ENCODE assay signal across 27 cellular contexts in the genomic region with DNA sequence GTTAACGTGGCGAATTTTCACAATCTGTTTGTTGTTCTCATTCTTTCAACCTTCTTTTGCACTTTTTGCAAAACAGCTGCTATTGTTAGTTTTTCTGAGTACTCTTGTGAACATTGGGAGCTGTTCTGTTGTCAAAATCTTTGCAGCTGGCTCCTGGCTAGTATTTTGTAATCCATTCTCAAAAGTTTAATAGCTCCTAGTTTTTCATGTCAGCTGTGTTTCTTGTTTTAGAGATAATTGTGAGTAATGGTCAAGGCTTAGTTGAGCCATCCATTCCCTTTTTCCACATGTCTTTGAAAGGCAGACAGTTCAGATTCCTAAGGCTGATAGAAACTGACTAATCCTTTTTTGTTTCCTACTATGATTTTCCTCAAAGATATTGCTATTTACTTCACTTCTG. TPM values are rescaled to one million over a fixed set of nuclear protein-coding genes. Genes with fewer than 3 reads are reported as not detected.
A peak's percentile ranks its signal among the peaks of the same experiment; 100 is the strongest.
DNase-seq lines count a peak whose midpoint lies in the region; ATAC-seq and TF ChIP-seq lines count a peak whose summit lies in the region.
"Had no signal": no experiment of that assay in that cellular context is flagged by ENCODE, and none has a peak within 500 bp of the region (broad histone marks: within the 10 kb centered on the region; RNA-seq: fewer than 3 reads in every experiment).

No MANE protein-coding gene starts in this region.

- H3K36me3 ChIP-seq in parathyroid adenoma (ENCODE audit: control insufficient read depth, insufficient read depth, low read length): no peaks in the 10 kb centered on the region
- H3K36me3 ChIP-seq: brain microvascular endothelial cell, Peyer's patch, thoracic aorta had no signal

- H3K36me3 Mint-ChIP-seq in activated T-helper 1 cell treated with anti-CD3 and anti-CD28 coated beads, Interleukin-12 subunit alpha, Interleukin-12 subunit beta, Interleukin-2, Interleukin-4 antibody, amounts not matched to agents 30 ng/mL and 10 ng/mL and 1 ng/mL, durations not matched to agents 14 hours and 24 hours and 36 hours (ENCODE audit: low read depth): no peaks in the 10 kb centered on the region
- H3K36me3 Mint-ChIP-seq: T-cell had no signal

- H3K9ac ChIP-seq in parathyroid adenoma: no peak overlapping the region

- H3K4me1 ChIP-seq in parathyroid adenoma: peaks cover 30% of the 10 kb centered on the region
- H3K4me1 ChIP-seq: Peyer's patch had no signal

- H3K9me3 ChIP-seq in parathyroid adenoma (ENCODE audit: control insufficient read depth, low read length): no peaks in the 10 kb centered on the region
- H3K9me3 ChIP-seq: Peyer's patch, thoracic aorta had no signal

- H3K9me3 Mint-ChIP-seq in activated T-helper 1 cell treated with anti-CD3 and anti-CD28 coated beads, Interleukin-12 subunit alpha, Interleukin-12 subunit beta, Interleukin-2, Interleukin-4 antibody, amounts not matched to agents 30 ng/mL and 10 ng/mL and 1 ng/mL, durations not matched to agents 14 hours and 24 hours and 36 hours: peaks cover 11% of the 10 kb centered on the region
- H3K9me3 Mint-ChIP-seq: activated CD8-positive, alpha-beta T cell treated with anti-CD3 and anti-CD28 coated beads for 36 hours had no signal

- DNase-seq in GM03348 (ENCODE audit: low spot score) (peak; percentile 28), SK-N-DZ (ENCODE audit: low spot score) (peak; percentile 39), fibroblast of the aortic adventitia (ENCODE audit: low read depth) (peak; percentile 21)
- no peak for DNase-seq in activated T-helper 1 cell treated with anti-CD3 and anti-CD28 coated beads, Interleukin-12 subunit alpha, Interleukin-12 subunit beta, Interleukin-2, Interleukin-4 antibody, amounts not matched to agents 30 ng/mL and 10 ng/mL and 1 ng/mL, durations not matched to agents 14 hours and 24 hours and 36 hours (ENCODE audit: low spot score)
- DNase-seq in stimulated activated CD8-positive, alpha-beta memory T cell treated with anti-CD3 and anti-CD28 coated beads, Interleukin-4, amount 100 ng/mL, for 48 hours: no peak
- DNase-seq: ACHN; activated CD4-positive, alpha-beta T cell treated with anti-CD3 and anti-CD28 coated beads for 1 hour; activated CD8-positive, alpha-beta T cell treated with anti-CD3 and anti-CD28 coated beads for 36 hours; activated effector memory CD4-positive, alpha-beta T cell treated with anti-CD3 and anti-CD28 coated beads, Interleukin-2, amount 50 U/mL, for 16 hours; activated T-cell treated with anti-CD3 and anti-CD28 coated beads for 4 hours; brain microvascular endothelial cell; Calu3; effector CD4-positive, alpha-beta T cell; glutamatergic neuron; kidney glomerular epithelial cell; mammary epithelial cell; NCI-H1694; NCI-H526 treated with DMSO at 0.1 percent for 48 hours; Peyer's patch; SIG-M5; stimulated activated naive B cell treated with anti-CD40 and anti-IgM and Interleukin-4, amounts not matched to agents 10 μg/mL and 1 μg/mL and 100 μg/mL, for 72 hours; T-cell had no signal

- peak overlapping the region; percentile 74 for H3K27ac ChIP-seq in parathyroid adenoma
- H3K27ac ChIP-seq: brain microvascular endothelial cell, C4-2B, Peyer's patch, thoracic aorta had no signal

- H2AFZ ChIP-seq in parathyroid adenoma: peak overlapping the region; percentile 2

- H3K4me3 ChIP-seq in fibroblast of the aortic adventitia (ENCODE audit: low read depth, low read length): no peak overlapping the region
- peak overlapping the region; percentile 11 for H3K4me3 ChIP-seq in parathyroid adenoma (ENCODE audit: low read depth, low read length)
- H3K4me3 ChIP-seq: Peyer's patch, thoracic aorta had no signal

- H3K4me3 Mint-ChIP-seq in activated T-helper 1 cell treated with anti-CD3 and anti-CD28 coated beads, Interleukin-12 subunit alpha, Interleukin-12 subunit beta, Interleukin-2, Interleukin-4 antibody, amounts not matched to agents 30 ng/mL and 10 ng/mL and 1 ng/mL, durations not matched to agents 14 hours and 24 hours and 36 hours: no peak overlapping the region
- H3K4me3 Mint-ChIP-seq: activated CD8-positive, alpha-beta T cell treated with anti-CD3 and anti-CD28 coated beads for 36 hours; stimulated activated naive B cell treated with anti-CD40 and anti-IgM and Interleukin-4, amounts not matched to agents 10 μg/mL and 1 μg/mL and 100 μg/mL, for 72 hours; T-cell had no signal

- H3K79me2 ChIP-seq in parathyroid adenoma: no peaks in the 10 kb centered on the region

- no peaks in the 10 kb centered on the region for H3K27me3 ChIP-seq in parathyroid adenoma (ENCODE audit: control insufficient read depth, insufficient read depth, low read length)
- H3K27me3 ChIP-seq: brain microvascular endothelial cell, Peyer's patch had no signal

- H3K27me3 Mint-ChIP-seq in activated T-helper 1 cell treated with anti-CD3 and anti-CD28 coated beads, Interleukin-12 subunit alpha, Interleukin-12 subunit beta, Interleukin-2, Interleukin-4 antibody, amounts not matched to agents 30 ng/mL and 10 ng/mL and 1 ng/mL, durations not matched to agents 14 hours and 24 hours and 36 hours (ENCODE audit: insufficient read depth): peaks cover 27% of the 10 kb centered on the region

- ATAC-seq in GM21825 (IDR thresholded peaks at IDR 0.05; ENCODE audit: unreplicated experiment) (no peak), HG03460 (IDR thresholded peaks at IDR 0.05; ENCODE audit: unreplicated experiment) (no peak)
- ATAC-seq: activated CD8-positive, alpha-beta T cell treated with anti-CD3 and anti-CD28 coated beads for 36 hours; stimulated activated naive B cell treated with anti-CD40 and anti-IgM and Interleukin-4, amounts not matched to agents 10 μg/mL and 1 μg/mL and 100 μg/mL, for 72 hours; T-cell had no signal

- intact Hi-C loops in activated T-helper 1 cell treated with anti-CD3 and anti-CD28 coated beads, Interleukin-12 subunit alpha, Interleukin-12 subunit beta, Interleukin-2, Interleukin-4 antibody, amounts not matched to agents 30 ng/mL and 10 ng/mL and 1 ng/mL, durations not matched to agents 14 hours and 24 hours and 36 hours (cut with micrococcal nuclease): no loop called here

- H3K27ac Mint-ChIP-seq in activated T-helper 1 cell treated with anti-CD3 and anti-CD28 coated beads, Interleukin-12 subunit alpha, Interleukin-12 subunit beta, Interleukin-2, Interleukin-4 antibody, amounts not matched to agents 30 ng/mL and 10 ng/mL and 1 ng/mL, durations not matched to agents 14 hours and 24 hours and 36 hours: no peak overlapping the region
- H3K27ac Mint-ChIP-seq: activated CD8-positive, alpha-beta T cell treated with anti-CD3 and anti-CD28 coated beads for 36 hours; stimulated activated naive B cell treated with anti-CD40 and anti-IgM and Interleukin-4, amounts not matched to agents 10 μg/mL and 1 μg/mL and 100 μg/mL, for 72 hours; T-cell had no signal

- no peak overlapping the region for H3K4me2 ChIP-seq in parathyroid adenoma (ENCODE audit: low read length)

- H3K4me1 Mint-ChIP-seq in activated T-helper 1 cell treated with anti-CD3 and anti-CD28 coated beads, Interleukin-12 subunit alpha, Interleukin-12 subunit beta, Interleukin-2, Interleukin-4 antibody, amounts not matched to agents 30 ng/mL and 10 ng/mL and 1 ng/mL, durations not matched to agents 14 hours and 24 hours and 36 hours (ENCODE audit: low read depth): no peaks in the 10 kb centered on the region
- H3K4me1 Mint-ChIP-seq: T-cell had no signal

- TF ChIP-seq CTCF in fibroblast of the aortic adventitia (IDR thresholded peaks at IDR 0.05; ENCODE audit: insufficient read depth, low read length) (no peak), parathyroid adenoma (IDR thresholded peaks at IDR 0.05) (no peak)

RNA-seq across cellular contexts. Expression of a gene that starts 39.1 kb away (rescaled TPM):
- 33.2 and 63.6 TPM in 2 replicates for polyA plus RNA-seq in SK-N-DZ (2014; cell fraction: cytosol; rRNA removed)
- 22.5 and 32.2 TPM in 2 replicates for polyA plus RNA-seq in SK-N-DZ (2014; cell fraction: nucleus; rRNA removed)
- total RNA-seq in fibroblast of the aortic adventitia (ENCODE audit: low replicate concordance): 12.4 and 12.9 TPM in 2 replicates
- total RNA-seq in activated T-helper 1 cell treated with anti-CD3 and anti-CD28 coated beads, Interleukin-12 subunit alpha, Interleukin-12 subunit beta, Interleukin-2, Interleukin-4 antibody, amounts not matched to agents 30 ng/mL and 10 ng/mL and 1 ng/mL, durations not matched to agents 14 hours and 24 hours and 36 hours: 11.2 and 12.3 TPM in 2 replicates

Comparison
In these comparisons a context has a peak if more than half of its experiments do, and no peak if none do; other contexts are left out.
1. DNase-seq: peak in GM03348 (single experiment), SK-N-DZ (single experiment) and fibroblast of the aortic adventitia (single experiment); none in activated T-helper 1 cell treated with anti-CD3 and anti-CD28 coated beads, Interleukin-12 subunit alpha, Interleukin-12 subunit beta, Interleukin-2, Interleukin-4 antibody, amounts not matched to agents 30 ng/mL and 10 ng/mL and 1 ng/mL, durations not matched to agents 14 hours and 24 hours and 36 hours (single experiment) and stimulated activated CD8-positive, alpha-beta memory T cell treated with anti-CD3 and anti-CD28 coated beads, Interleukin-4, amount 100 ng/mL, for 48 hours (single experiment).